Comparison of ENCODE assay signal across 18 cellular contexts in genomic region chr6:31592396-31592771, GRCh38. TPM values are rescaled to one million over a fixed set of nuclear protein-coding genes. Genes with fewer than 3 reads are reported as not detected.
DNase-seq lines count a peak whose midpoint lies in the region; ATAC-seq lines count a peak whose summit lies in the region.
"Had no signal": no experiment of that assay in that cellular context is flagged by ENCODE, and none has a peak within 500 bp of the region (broad histone marks: within the 10 kb centered on the region; RNA-seq: fewer than 3 reads in every experiment).

No MANE protein-coding gene starts in this region.

- peaks cover 72% of the 10 kb centered on the region for H3K4me1 ChIP-seq in CD4-positive, alpha-beta memory T cell (ENCODE audit: insufficient read depth, low read length)
- H3K4me1 ChIP-seq in naive thymus-derived CD4-positive, alpha-beta T cell (ENCODE audit: control insufficient read depth in 2 of 2, insufficient read depth in 2 of 2, low read length in 2 of 2) = peaks cover 51 to 62% of the 10 kb centered on the region in 2 donors
- H3K4me1 ChIP-seq in right cardiac atrium (ENCODE audit: control insufficient read depth, insufficient read depth, low read length) = no peaks in the 10 kb centered on the region
- H3K4me1 ChIP-seq: esophagus muscularis mucosa, parathyroid adenoma had no signal

- H3K27me3 ChIP-seq in CD4-positive, alpha-beta memory T cell (ENCODE audit: insufficient read depth, low read length) = no peaks in the 10 kb centered on the region
- no peaks in the 10 kb centered on the region for H3K27me3 ChIP-seq in naive thymus-derived CD4-positive, alpha-beta T cell (ENCODE audit: control insufficient read depth in 2 of 2, insufficient read depth in 2 of 2, low read length in 2 of 2)
- H3K27me3 ChIP-seq in right cardiac atrium (ENCODE audit: control insufficient read depth, insufficient read depth) = no peaks in the 10 kb centered on the region

- ATAC-seq in GM19395 (IDR thresholded peaks at IDR 0.05; ENCODE audit: unreplicated experiment) = peak; percentile 37
- ATAC-seq in activated T-helper 17 cell treated with anti-CD3 and anti-CD28 coated beads, Interleukin-2, amount 50 U/mL, for 72 hours (replicated peaks) = peak; percentile 1
- ATAC-seq in naive thymus-derived CD4-positive, alpha-beta T cell = no peak
- ATAC-seq in right cardiac atrium = no peak

- POLR2A ChIA-PET in CD4-positive, alpha-beta memory T cell (lab: Charles Lee; ENCODE audit: partially characterized antibody) = interaction anchor here (0.7 to 36.9 kb wide), 7 partner anchors 29 to 1531 kb away, joined by 3 to 3597 read pairs (median 4); partner anchors contain the start of genes ATP6V1G2, BAG6, DDX39B and LST1
- POLR2A ChIA-PET in naive thymus-derived CD4-positive, alpha-beta T cell (lab: Charles Lee) = interaction anchor here (0.6 to 66.4 kb wide), 3 partner anchors 28 to 394 kb away, joined by 3 to 3078 read pairs (median 3); partner anchors contain the start of genes ATP6V1G2, DDX39B, LST1 and LTA

- CTCF ChIA-PET in CD4-positive, alpha-beta memory T cell (lab: Charles Lee; ENCODE audit: partially characterized antibody) = interaction anchor here (1.7 to 19.9 kb wide), 3 partner anchors 11 to 98 kb away, joined by 7 to 1152 read pairs (median 962); partner anchors contain the start of genes ATP6V1G2, DDX39B, LST1 and LTA
- CTCF ChIA-PET in naive thymus-derived CD4-positive, alpha-beta T cell (lab: Charles Lee) = interaction anchor here (0.7 to 13.5 kb wide), 3 partner anchors 11 to 43 kb away, joined by 3 to 687 read pairs (median 501); partner anchors contain the start of genes ATP6V1G2, LST1, LTB and NFKBIL1

- peak overlapping the region; percentile 57 to 84 (median 77) for H3K4me3 Mint-ChIP-seq in CD4-positive, alpha-beta memory T cell
- peak overlapping the region; percentile 68 for H3K4me3 Mint-ChIP-seq in activated T-helper 17 cell treated with anti-CD3 and anti-CD28 coated beads, Interleukin-2, amount 50 U/mL, for 72 hours
- H3K4me3 Mint-ChIP-seq in naive thymus-derived CD4-positive, alpha-beta T cell = peak overlapping the region; percentile 10 to 82 (median 72)

- intact Hi-C loops in CD4-positive, alpha-beta memory T cell (cut with micrococcal nuclease) = no loop called here
- intact Hi-C loops in naive thymus-derived CD4-positive, alpha-beta T cell (cut with micrococcal nuclease) = no loop called here
- intact Hi-C loops in right cardiac atrium (cut with DNase I) = no loop called here

- H3K9me3 ChIP-seq in CD4-positive, alpha-beta memory T cell (ENCODE audit: control insufficient read depth in 1 of 2, low read length in 2 of 2) = no peaks in the 10 kb centered on the region
- H3K9me3 ChIP-seq in naive thymus-derived CD4-positive, alpha-beta T cell (ENCODE audit: control insufficient read depth in 2 of 3, low read length in 3 of 3) = no peaks in the 10 kb centered on the region
- H3K9me3 ChIP-seq in right cardiac atrium (ENCODE audit: control insufficient read depth, low read length) = no peaks in the 10 kb centered on the region
- H3K9me3 ChIP-seq: esophagus muscularis mucosa had no signal

- no peaks in the 10 kb centered on the region for H3K36me3 ChIP-seq in CD4-positive, alpha-beta memory T cell (ENCODE audit: insufficient read depth, low read length)
- no peaks in the 10 kb centered on the region for H3K36me3 ChIP-seq in naive thymus-derived CD4-positive, alpha-beta T cell (ENCODE audit: control insufficient read depth in 2 of 3, insufficient read depth in 3 of 3, low read length in 3 of 3)
- H3K36me3 ChIP-seq: esophagus muscularis mucosa had no signal

- H3K36me3 Mint-ChIP-seq in CD4-positive, alpha-beta memory T cell = peaks cover 4% of the 10 kb centered on the region in 2 donors
- no peaks in the 10 kb centered on the region for H3K36me3 Mint-ChIP-seq in activated T-helper 17 cell treated with anti-CD3 and anti-CD28 coated beads, Interleukin-2, amount 50 U/mL, for 72 hours (ENCODE audit: low read depth)
- H3K36me3 Mint-ChIP-seq in naive thymus-derived CD4-positive, alpha-beta T cell = peaks cover 0 to 16% (median 4%) of the 10 kb centered on the region in 5 donors

- no peak for DNase-seq in CD4-positive, alpha-beta memory T cell
- DNase-seq in naive thymus-derived CD4-positive, alpha-beta T cell = no peak
- DNase-seq in Ammon's horn (ENCODE audit: low spot score) = no peak
- DNase-seq in right cardiac atrium = no peak
- no peak for DNase-seq in NAMALWA (ENCODE audit: low spot score)
- DNase-seq in NCI-H510A treated with DMSO at 0.1 percent for 48 hours (lab: John Stamatoyannopoulos, UW) = no peak
- DNase-seq: cortex of kidney, head of caudate nucleus, Karpas-422, NCI-H1417 treated with DMSO at 0.1 percent for 48 hours, NCI-H524 treated with DMSO at 0.1 percent for 48 hours had no signal

- H3K27ac Mint-ChIP-seq in CD4-positive, alpha-beta memory T cell = peak overlapping the region; percentile 80 to 97 (median 88)
- H3K27ac Mint-ChIP-seq in activated T-helper 17 cell treated with anti-CD3 and anti-CD28 coated beads, Interleukin-2, amount 50 U/mL, for 72 hours = peak overlapping the region; percentile 78
- peak overlapping the region; percentile 81 to 99 (median 90) for H3K27ac Mint-ChIP-seq in naive thymus-derived CD4-positive, alpha-beta T cell

- H3K9me3 Mint-ChIP-seq in CD4-positive, alpha-beta memory T cell = peaks cover 0 to 5% (median 0%) of the 10 kb centered on the region in 8 donors
- H3K9me3 Mint-ChIP-seq in activated T-helper 17 cell treated with anti-CD3 and anti-CD28 coated beads, Interleukin-2, amount 50 U/mL, for 72 hours = no peaks in the 10 kb centered on the region
- peaks cover 0 to 1% (median 0%) of the 10 kb centered on the region in 11 donors for H3K9me3 Mint-ChIP-seq in naive thymus-derived CD4-positive, alpha-beta T cell

- peak overlapping the region in 1 of 2 donors; percentile 28 for H3K4me3 ChIP-seq in CD4-positive, alpha-beta memory T cell (ENCODE audit: low read length in 2 of 2)
- H3K4me3 ChIP-seq in naive thymus-derived CD4-positive, alpha-beta T cell (ENCODE audit: low read length) = peak overlapping the region; percentile 44
- no peak overlapping the region for H3K4me3 ChIP-seq in right cardiac atrium (ENCODE audit: low read length)
- H3K4me3 ChIP-seq: esophagus muscularis mucosa, smooth muscle cell had no signal

- peaks cover 37 to 84% (median 61%) of the 10 kb centered on the region in 4 donors for H3K4me1 Mint-ChIP-seq in CD4-positive, alpha-beta memory T cell
- H3K4me1 Mint-ChIP-seq in activated T-helper 17 cell treated with anti-CD3 and anti-CD28 coated beads, Interleukin-2, amount 50 U/mL, for 72 hours = peaks cover 26% of the 10 kb centered on the region
- H3K4me1 Mint-ChIP-seq in naive thymus-derived CD4-positive, alpha-beta T cell = peaks cover 39 to 78% (median 68%) of the 10 kb centered on the region in 7 donors

- no peaks in the 10 kb centered on the region for H3K27me3 Mint-ChIP-seq in CD4-positive, alpha-beta memory T cell
- H3K27me3 Mint-ChIP-seq in activated T-helper 17 cell treated with anti-CD3 and anti-CD28 coated beads, Interleukin-2, amount 50 U/mL, for 72 hours = no peaks in the 10 kb centered on the region
- no peaks in the 10 kb centered on the region for H3K27me3 Mint-ChIP-seq in naive thymus-derived CD4-positive, alpha-beta T cell

- H3K27ac ChIP-seq in CD4-positive, alpha-beta memory T cell (ENCODE audit: low read depth, low read length) = peak overlapping the region; percentile 37
- peak overlapping the region; percentile 55 for H3K27ac ChIP-seq in naive thymus-derived CD4-positive, alpha-beta T cell (ENCODE audit: low read depth, low read length)
- H3K27ac ChIP-seq in right cardiac atrium (ENCODE audit: low read length) = no peak overlapping the region
- H3K27ac ChIP-seq: C4-2B, esophagus muscularis mucosa, parathyroid adenoma had no signal

- 91% methylated on average over 7 of the region's 7 CpGs for WGBS in right cardiac atrium

RNA-seq across cellular contexts. Expression of gene NCR3, which starts 0.4 kb away (rescaled TPM):
- 1 to 10 TPM; 3.0 to 4.6 TPM for total RNA-seq in CD4-positive, alpha-beta memory T cell
- 10 to 100 TPM; 28.4 to 28.7 TPM for polyA plus RNA-seq in CD4-positive, alpha-beta memory T cell
- 10 to 100 TPM; 25.4 to 28.6 TPM for total RNA-seq in activated T-helper 17 cell treated with anti-CD3 and anti-CD28 coated beads, Interleukin-2, amount 50 U/mL, for 72 hours
- total RNA-seq in naive thymus-derived CD4-positive, alpha-beta T cell = 10 to 100 TPM in 2 of 5 experiments, 1 to 10 TPM in 2, under 1 TPM in 1; 0.97 to 47.1 (median 6.7) TPM
- 10 to 100 TPM; 11.0 to 19.7 TPM for polyA plus RNA-seq in naive thymus-derived CD4-positive, alpha-beta T cell
- total RNA-seq in right cardiac atrium = under 1 TPM in 2 of 4 donors, not detected in 2; 0.26 to 0.31 TPM
- 0.11 TPM for polyA plus RNA-seq in right cardiac atrium
- total RNA-seq: esophagus muscularis mucosa, smooth muscle cell had no signal
- polyA plus RNA-seq: keratinocyte had no signal

RNA-seq across cellular contexts. Expression of gene LST1, which starts 6.3 kb away (rescaled TPM):
- total RNA-seq in CD4-positive, alpha-beta memory T cell = 10 to 100 TPM; 13.6 to 20.3 TPM
- 10 to 100 TPM; 30.4 to 34.8 TPM for polyA plus RNA-seq in CD4-positive, alpha-beta memory T cell
- 10 to 100 TPM in 1 of 2 donors, 1 to 10 TPM in 1; 8.1 to 28.7 TPM for total RNA-seq in activated T-helper 17 cell treated with anti-CD3 and anti-CD28 coated beads, Interleukin-2, amount 50 U/mL, for 72 hours
- total RNA-seq in naive thymus-derived CD4-positive, alpha-beta T cell = 100 to 1,000 TPM in 2 of 5 experiments, 10 to 100 TPM in 3; 15.1 to 234 (median 32.0) TPM
- 10 to 100 TPM in 1 of 2 donors, 1 to 10 TPM in 1; 8.4 to 15.3 TPM for polyA plus RNA-seq in naive thymus-derived CD4-positive, alpha-beta T cell
- 10 to 100 TPM; 10.2 to 16.6 (median 12.4) TPM for total RNA-seq in right cardiac atrium
- 7.8 TPM for polyA plus RNA-seq in right cardiac atrium
- total RNA-seq: smooth muscle cell had no signal
- polyA plus RNA-seq: keratinocyte had no signal

RNA-seq across cellular contexts. Expression of gene LTB, which starts 10.2 kb away (rescaled TPM):
- total RNA-seq in CD4-positive, alpha-beta memory T cell = 100 to 1,000 TPM; 802 to 835 TPM
- polyA plus RNA-seq in CD4-positive, alpha-beta memory T cell = 1,000 to 10,000 TPM; 2,431 to 3,276 TPM
- total RNA-seq in activated T-helper 17 cell treated with anti-CD3 and anti-CD28 coated beads, Interleukin-2, amount 50 U/mL, for 72 hours = 100 to 1,000 TPM; 269 to 395 TPM
- 1,000 to 10,000 TPM in 1 of 5 experiments, 100 to 1,000 TPM in 4; 370 to 1,909 (median 670) TPM for total RNA-seq in naive thymus-derived CD4-positive, alpha-beta T cell
- 1,000 to 10,000 TPM; 1,970 to 2,371 TPM for polyA plus RNA-seq in naive thymus-derived CD4-positive, alpha-beta T cell
- 1 to 10 TPM in 1 of 4 donors, under 1 TPM in 2, not detected in 1; 0.59 to 1.5 (median 0.60) TPM for total RNA-seq in right cardiac atrium
- polyA plus RNA-seq in right cardiac atrium = 0.61 TPM
- total RNA-seq: smooth muscle cell had no signal
- polyA plus RNA-seq: keratinocyte had no signal

RNA-seq across cellular contexts. Expression of gene TNF, which starts 17.0 kb away (rescaled TPM):
- 10 to 100 TPM; 25.0 to 28.2 TPM for total RNA-seq in CD4-positive, alpha-beta memory T cell
- polyA plus RNA-seq in CD4-positive, alpha-beta memory T cell = 10 to 100 TPM in 1 of 2 donors, 1 to 10 TPM in 1; 3.9 to 10.1 TPM
- 100 to 1,000 TPM in 1 of 2 donors, 10 to 100 TPM in 1; 69.5 to 199 TPM for total RNA-seq in activated T-helper 17 cell treated with anti-CD3 and anti-CD28 coated beads, Interleukin-2, amount 50 U/mL, for 72 hours
- 100 to 1,000 TPM in 1 of 5 experiments, 10 to 100 TPM in 1, 1 to 10 TPM in 3; 5.4 to 125 (median 8.7) TPM for total RNA-seq in naive thymus-derived CD4-positive, alpha-beta T cell
- polyA plus RNA-seq in naive thymus-derived CD4-positive, alpha-beta T cell = 1 to 10 TPM in 1 of 2 donors, under 1 TPM in 1; 0.73 to 1.1 TPM
- total RNA-seq in right cardiac atrium = under 1 TPM; 0.42 to 0.71 (median 0.53) TPM
- 0.23 TPM for polyA plus RNA-seq in right cardiac atrium

RNA-seq across cellular contexts. Expression of gene LTA, which starts 20.3 kb away (rescaled TPM):
- 10 to 100 TPM; 17.3 to 17.5 TPM for total RNA-seq in CD4-positive, alpha-beta memory T cell
- 10 to 100 TPM; 27.7 to 31.1 TPM for polyA plus RNA-seq in CD4-positive, alpha-beta memory T cell
- 100 to 1,000 TPM; 163 to 567 TPM for total RNA-seq in activated T-helper 17 cell treated with anti-CD3 and anti-CD28 coated beads, Interleukin-2, amount 50 U/mL, for 72 hours
- 100 to 1,000 TPM in 1 of 5 experiments, 10 to 100 TPM in 4; 12.3 to 110 (median 20.2) TPM for total RNA-seq in naive thymus-derived CD4-positive, alpha-beta T cell
- 10 to 100 TPM; 24.0 to 27.5 TPM for polyA plus RNA-seq in naive thymus-derived CD4-positive, alpha-beta T cell
- total RNA-seq in right cardiac atrium = not detected
- 0.07 TPM for polyA plus RNA-seq in right cardiac atrium
- total RNA-seq: esophagus muscularis mucosa, smooth muscle cell had no signal

Comparison
In these comparisons a context has a peak if more than half of its experiments do, and no peak if none do; other contexts are left out.
1. ATAC-seq: peak in GM19395 (single experiment) and activated T-helper 17 cell treated with anti-CD3 and anti-CD28 coated beads, Interleukin-2, amount 50 U/mL, for 72 hours (single experiment); none in naive thymus-derived CD4-positive, alpha-beta T cell (single experiment) and right cardiac atrium (0 of 2).
2. RNA of gene LTB, which starts 10.2 kb away (total RNA-seq): 802 to 835 TPM in CD4-positive, alpha-beta memory T cell, 370 to 1,909 TPM in naive thymus-derived CD4-positive, alpha-beta T cell and 269 to 395 TPM in activated T-helper 17 cell treated with anti-CD3 and anti-CD28 coated beads, Interleukin-2, amount 50 U/mL, for 72 hours; 0.59 to 1.5 TPM in right cardiac atrium; every median in the first group is over 100 times any median in the second.
3. Peak in every context shown above with its lines, with median percentiles within 50 percentile points of each other: H3K27ac Mint-ChIP-seq and H3K4me3 Mint-ChIP-seq.